In the genomic region with DNA sequence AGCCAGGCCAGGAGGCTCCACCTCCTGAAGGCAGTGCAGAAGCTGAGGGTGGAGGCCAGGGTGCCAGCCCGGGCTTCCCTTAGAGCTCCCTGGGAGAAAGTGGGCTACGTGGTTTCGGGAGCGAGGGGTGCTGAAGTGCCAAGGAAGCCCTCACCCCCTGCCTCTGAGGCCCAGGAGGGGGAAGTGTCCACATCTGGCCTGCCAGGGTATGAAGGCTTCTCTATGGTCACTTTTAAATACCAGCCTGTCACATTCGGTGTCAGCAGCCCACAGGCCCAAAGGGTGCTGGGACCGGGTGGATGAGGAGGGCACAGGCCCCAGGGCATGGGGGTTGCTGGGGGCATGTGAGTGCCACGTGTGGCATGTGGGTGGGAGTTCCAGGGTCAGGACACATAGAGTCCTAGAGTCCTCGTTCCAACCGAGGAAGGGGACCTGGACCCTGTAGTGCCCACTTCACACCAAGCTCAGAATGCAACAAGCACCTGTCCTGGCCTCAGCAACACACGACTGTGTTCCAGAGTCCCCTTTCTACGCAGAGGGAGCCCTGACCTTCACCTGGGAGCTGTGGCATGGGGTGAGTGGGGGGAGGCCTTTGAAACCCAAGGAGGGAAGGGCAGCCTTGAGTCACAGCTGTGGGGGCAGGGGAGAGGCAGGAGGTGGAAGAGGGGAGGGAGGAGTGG, we compare ENCODE assay signal across 20 cellular contexts. TPM values are rescaled to one million over a fixed set of nuclear protein-coding genes. Genes with fewer than 3 reads are reported as not detected.
DNase-seq lines count a peak whose midpoint lies in the region; ATAC-seq and TF ChIP-seq lines count a peak whose summit lies in the region.
"Had no signal": no experiment of that assay in that cellular context is flagged by ENCODE, and none has a peak within 500 bp of the region (broad histone marks: within the 10 kb centered on the region; RNA-seq: fewer than 3 reads in every experiment).

No MANE protein-coding gene starts in this region.

- H3K4me1 Mint-ChIP-seq in activated naive CD4-positive, alpha-beta T cell treated with anti-CD3 and anti-CD28 coated beads, Interleukin-2, amount 10 ng/mL, durations not matched to agents 7 days and 5 days = peaks cover 35% of the 10 kb centered on the region
- peaks cover 31% of the 10 kb centered on the region for H3K4me1 Mint-ChIP-seq in WTC11

- H3K4me3 Mint-ChIP-seq in activated naive CD4-positive, alpha-beta T cell treated with anti-CD3 and anti-CD28 coated beads, Interleukin-2, amount 10 ng/mL, durations not matched to agents 7 days and 5 days = peak overlapping the region; percentile 28
- H3K4me3 Mint-ChIP-seq in WTC11 = peak overlapping the region; percentile 57
- H3K4me3 Mint-ChIP-seq: endodermal cell had no signal

- H3K27me3 Mint-ChIP-seq in activated naive CD4-positive, alpha-beta T cell treated with anti-CD3 and anti-CD28 coated beads, Interleukin-2, amount 10 ng/mL, durations not matched to agents 7 days and 5 days = peaks cover 95% of the 10 kb centered on the region
- H3K27me3 Mint-ChIP-seq in WTC11 (ENCODE audit: low read depth) = peaks cover 86% of the 10 kb centered on the region

- peak overlapping the region; percentile 52 for H3K27ac Mint-ChIP-seq in activated naive CD4-positive, alpha-beta T cell treated with anti-CD3 and anti-CD28 coated beads, Interleukin-2, amount 10 ng/mL, durations not matched to agents 7 days and 5 days
- no peak overlapping the region for H3K27ac Mint-ChIP-seq in WTC11
- H3K27ac Mint-ChIP-seq: endodermal cell had no signal

- POLR2A ChIA-PET in WTC11 (lab: Charles Lee) = no interaction called here

- TF ChIP-seq CTCF in WTC11 (IDR thresholded peaks at IDR 0.05) = no peak

- CTCF ChIA-PET in activated naive CD4-positive, alpha-beta T cell treated with anti-CD3 and anti-CD28 coated beads, Interleukin-2, amount 10 ng/mL, durations not matched to agents 7 days and 5 days (lab: Charles Lee) = interaction anchor here (2.0 kb wide), 1 partner anchor 216 kb away, joined by 4 read pairs; no protein-coding TSS in a partner anchor
- CTCF ChIA-PET in WTC11 (lab: Charles Lee) = interaction anchor here (0.9 to 3.0 kb wide), 4 partner anchors 13 to 216 kb away, joined by 3 to 21 read pairs (median 5); a partner anchor contains a TSS

- no peaks in the 10 kb centered on the region for H3K9me3 Mint-ChIP-seq in activated naive CD4-positive, alpha-beta T cell treated with anti-CD3 and anti-CD28 coated beads, Interleukin-2, amount 10 ng/mL, durations not matched to agents 7 days and 5 days
- H3K9me3 Mint-ChIP-seq in WTC11 = no peaks in the 10 kb centered on the region
- H3K9me3 Mint-ChIP-seq: endodermal cell had no signal

- ATAC-seq in WTC11 (no peak), HG02840 (IDR thresholded peaks at IDR 0.05; ENCODE audit: low FRiP score, unreplicated experiment) (no peak), HG02938 (IDR thresholded peaks at IDR 0.05; ENCODE audit: unreplicated experiment) (no peak)
- ATAC-seq in stimulated activated naive CD8-positive, alpha-beta T cell treated with anti-CD3 and anti-CD28 coated beads, Interleukin-15, Interleukin-2, amounts not matched to agents 100 U/mL and 50 U/mL, for 24 hours = peak; percentile 19
- ATAC-seq: sciatic nerve had no signal

- peaks cover 5% of the 10 kb centered on the region for H3K36me3 Mint-ChIP-seq in activated naive CD4-positive, alpha-beta T cell treated with anti-CD3 and anti-CD28 coated beads, Interleukin-2, amount 10 ng/mL, durations not matched to agents 7 days and 5 days
- H3K36me3 Mint-ChIP-seq in WTC11 = no peaks in the 10 kb centered on the region

- no peak for DNase-seq in activated naive CD4-positive, alpha-beta T cell treated with anti-CD3 and anti-CD28 coated beads, Interleukin-2, amount 10 ng/mL, durations not matched to agents 7 days and 5 days
- DNase-seq in activated naive CD4-positive, alpha-beta T cell treated with Interleukin-2 at 50 U/mL for 16 hours = no peak
- DNase-seq in WTC11 (ENCODE audit: low spot score) (no peak), left kidney (ENCODE audit: low read depth, low spot score) (peak; percentile 69), NCI-H1417 (lab: John Stamatoyannopoulos, UW) (no peak)
- no peak for DNase-seq in stimulated activated naive CD8-positive, alpha-beta T cell treated with anti-CD3 and anti-CD28 coated beads, Interleukin-15, Interleukin-2, amounts not matched to agents 100 U/mL and 50 U/mL, for 24 hours
- DNase-seq: activated CD4-positive, CD25-positive, alpha-beta regulatory T cell treated with anti-CD3 and anti-CD28 coated beads, Interleukin-2, amount 50 U/mL, for 72 hours; activated CD8-positive, alpha-beta memory T cell treated with anti-CD3 and anti-CD28 coated beads, Interleukin-2, amount 50 U/mL, for 4 hours; amniotic stem cell; kidney; mesendoderm; NCI-H2081 treated with DMSO at 0.1 percent for 48 hours; NCI-H524 treated with DMSO at 0.1 percent for 48 hours; occipital lobe; SHP77 treated with DMSO at 0.1 percent for 48 hours had no signal

TF ChIP-seq in WTC11, 78 proteins besides CTCF, POLR2A, EP300 and RAD21 (continues in another document):
- TF ChIP-seq GRHL2 (CRISPR knock-in tag; IDR thresholded peaks at IDR 0.05; ENCODE audit: insufficient replicate concordance, severe bottlenecking) = no peak
- TF ChIP-seq ATF1 (CRISPR knock-in tag; IDR thresholded peaks at IDR 0.05) = no peak
- TF ChIP-seq, protein P1, sequence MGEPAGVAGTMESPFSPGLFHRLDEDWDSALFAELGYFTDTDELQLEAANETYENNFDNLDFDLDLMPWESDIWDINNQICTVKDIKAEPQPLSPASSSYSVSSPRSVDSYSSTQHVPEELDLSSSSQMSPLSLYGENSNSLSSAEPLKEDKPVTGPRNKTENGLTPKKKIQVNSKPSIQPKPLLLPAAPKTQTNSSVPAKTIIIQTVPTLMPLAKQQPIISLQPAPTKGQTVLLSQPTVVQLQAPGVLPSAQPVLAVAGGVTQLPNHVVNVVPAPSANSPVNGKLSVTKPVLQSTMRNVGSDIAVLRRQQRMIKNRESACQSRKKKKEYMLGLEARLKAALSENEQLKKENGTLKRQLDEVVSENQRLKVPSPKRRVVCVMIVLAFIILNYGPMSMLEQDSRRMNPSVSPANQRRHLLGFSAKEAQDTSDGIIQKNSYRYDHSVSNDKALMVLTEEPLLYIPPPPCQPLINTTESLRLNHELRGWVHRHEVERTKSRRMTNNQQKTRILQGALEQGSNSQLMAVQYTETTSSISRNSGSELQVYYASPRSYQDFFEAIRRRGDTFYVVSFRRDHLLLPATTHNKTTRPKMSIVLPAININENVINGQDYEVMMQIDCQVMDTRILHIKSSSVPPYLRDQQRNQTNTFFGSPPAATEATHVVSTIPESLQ (CRISPR knock-in tag; IDR thresholded peaks at IDR 0.05) = no peak
- TF ChIP-seq, protein P2, sequence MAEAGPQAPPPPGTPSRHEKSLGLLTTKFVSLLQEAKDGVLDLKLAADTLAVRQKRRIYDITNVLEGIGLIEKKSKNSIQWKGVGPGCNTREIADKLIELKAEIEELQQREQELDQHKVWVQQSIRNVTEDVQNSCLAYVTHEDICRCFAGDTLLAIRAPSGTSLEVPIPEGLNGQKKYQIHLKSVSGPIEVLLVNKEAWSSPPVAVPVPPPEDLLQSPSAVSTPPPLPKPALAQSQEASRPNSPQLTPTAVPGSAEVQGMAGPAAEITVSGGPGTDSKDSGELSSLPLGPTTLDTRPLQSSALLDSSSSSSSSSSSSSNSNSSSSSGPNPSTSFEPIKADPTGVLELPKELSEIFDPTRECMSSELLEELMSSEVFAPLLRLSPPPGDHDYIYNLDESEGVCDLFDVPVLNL (CRISPR knock-in tag; IDR thresholded peaks at IDR 0.05; ENCODE audit: borderline replicate concordance, low read depth) = no peak
- TF ChIP-seq, protein P3, sequence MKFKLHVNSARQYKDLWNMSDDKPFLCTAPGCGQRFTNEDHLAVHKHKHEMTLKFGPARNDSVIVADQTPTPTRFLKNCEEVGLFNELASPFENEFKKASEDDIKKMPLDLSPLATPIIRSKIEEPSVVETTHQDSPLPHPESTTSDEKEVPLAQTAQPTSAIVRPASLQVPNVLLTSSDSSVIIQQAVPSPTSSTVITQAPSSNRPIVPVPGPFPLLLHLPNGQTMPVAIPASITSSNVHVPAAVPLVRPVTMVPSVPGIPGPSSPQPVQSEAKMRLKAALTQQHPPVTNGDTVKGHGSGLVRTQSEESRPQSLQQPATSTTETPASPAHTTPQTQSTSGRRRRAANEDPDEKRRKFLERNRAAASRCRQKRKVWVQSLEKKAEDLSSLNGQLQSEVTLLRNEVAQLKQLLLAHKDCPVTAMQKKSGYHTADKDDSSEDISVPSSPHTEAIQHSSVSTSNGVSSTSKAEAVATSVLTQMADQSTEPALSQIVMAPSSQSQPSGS (CRISPR knock-in tag; IDR thresholded peaks at IDR 0.05; ENCODE audit: borderline replicate concordance, low read depth) = no peak
- TF ChIP-seq JAZF1 (CRISPR knock-in tag; IDR thresholded peaks at IDR 0.05) = no peak
- TF ChIP-seq, protein P4, sequence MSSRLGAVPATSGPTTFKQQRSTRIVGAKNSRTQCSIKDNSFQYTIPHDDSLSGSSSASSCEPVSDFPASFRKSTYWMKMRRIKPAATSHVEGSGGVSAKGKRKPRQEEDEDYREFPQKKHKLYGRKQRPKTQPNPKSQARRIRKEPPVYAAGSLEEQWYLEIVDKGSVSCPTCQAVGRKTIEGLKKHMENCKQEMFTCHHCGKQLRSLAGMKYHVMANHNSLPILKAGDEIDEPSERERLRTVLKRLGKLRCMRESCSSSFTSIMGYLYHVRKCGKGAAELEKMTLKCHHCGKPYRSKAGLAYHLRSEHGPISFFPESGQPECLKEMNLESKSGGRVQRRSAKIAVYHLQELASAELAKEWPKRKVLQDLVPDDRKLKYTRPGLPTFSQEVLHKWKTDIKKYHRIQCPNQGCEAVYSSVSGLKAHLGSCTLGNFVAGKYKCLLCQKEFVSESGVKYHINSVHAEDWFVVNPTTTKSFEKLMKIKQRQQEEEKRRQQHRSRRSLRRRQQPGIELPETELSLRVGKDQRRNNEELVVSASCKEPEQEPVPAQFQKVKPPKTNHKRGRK (CRISPR knock-in tag; IDR thresholded peaks at IDR 0.05; ENCODE audit: borderline replicate concordance) = no peak

RNA-seq across cellular contexts. Expression of a gene that starts 1.7 kb away (rescaled TPM):
- 2.1 to 2.4 TPM (median 2.2 TPM) in 3 replicates for total RNA-seq in WTC11 (2021)
- total RNA-seq: occipital lobe, temporal lobe had no signal

RNA-seq across cellular contexts. Expression of a gene that starts 13.4 kb away (rescaled TPM):
- total RNA-seq in WTC11 (2021) = 2.8 to 3.6 TPM (median 2.8 TPM) in 3 replicates

RNA-seq across cellular contexts. Expression of a gene that starts 33.8 kb away (rescaled TPM):
- 40.3 to 43.7 TPM (median 41.7 TPM) in 3 replicates for total RNA-seq in WTC11 (2021)
- total RNA-seq: sciatic nerve had no signal

RNA-seq across cellular contexts. Expression of a gene that starts 56.1 kb away (rescaled TPM):
- 19.5 to 25.3 TPM (median 24.0 TPM) in 3 replicates for total RNA-seq in WTC11 (2021)
